Comparison of ENCODE assay signal across 16 cellular contexts in genomic region chr2:163604941-163605555, GRCh38.
DNase-seq lines count a peak whose midpoint lies in the region; ATAC-seq, FAIRE-seq and TF ChIP-seq lines count a peak whose summit lies in the region.
"Had no signal": no experiment of that assay in that cellular context is flagged by ENCODE, and none has a peak within 500 bp of the region (broad histone marks: within the 10 kb centered on the region; RNA-seq: fewer than 3 reads in every experiment).

No MANE protein-coding gene starts in this region.

- DNase-seq in M059J (ENCODE audit: low read depth) = peak; percentile 39
- DNase-seq in brain microvascular endothelial cell = peak; percentile 77
- no peak for DNase-seq in NCI-H2107 (lab: John Stamatoyannopoulos, UW)
- DNase-seq in GM19239 (ENCODE audit: insufficient read length, low spot score) = no peak
- DNase-seq: activated CD8-positive, alpha-beta memory T cell treated with anti-CD3 and anti-CD28 coated beads, Interleukin-2, amount 50 U/mL, for 48 hours; activated naive CD8-positive, alpha-beta T cell treated with anti-CD3 and anti-CD28 coated beads, Interleukin-2, amount 50 U/mL, for 24 hours; heart left ventricle; MV-4-11; NCI-H524 treated with DMSO at 0.1 percent for 48 hours; occipital lobe; SHP77 treated with DMSO at 0.1 percent for 48 hours; stimulated activated CD4-positive, alpha-beta T cell treated with anti-CD3 and anti-CD28 coated beads, Interleukin-12 subunit alpha, Interleukin-12 subunit beta, amount 100 ng/mL, for 4 hours had no signal

- no peak overlapping the region for H3K4me3 ChIP-seq in brain microvascular endothelial cell (ENCODE audit: low read depth, low read length)
- H3K4me3 ChIP-seq: heart left ventricle had no signal

- TF ChIP-seq CTCF in brain microvascular endothelial cell (IDR thresholded peaks at IDR 0.05; ENCODE audit: low read depth, low read length, missing control alignments) (no peak), nephron (IDR thresholded peaks at IDR 0.05; ENCODE audit: unreplicated experiment in 3 of 3) (no peak)

- no peak overlapping the region for H3K4me3 Mint-ChIP-seq in nephron
- H3K4me3 Mint-ChIP-seq: activated naive CD8-positive, alpha-beta T cell treated with anti-CD3 and anti-CD28 coated beads, Interleukin-2, amount 50 U/mL, for 24 hours had no signal

- peak overlapping the region; percentile 82 for H3K27ac ChIP-seq in brain microvascular endothelial cell
- H3K27ac ChIP-seq: heart left ventricle had no signal

- H3K27me3 Mint-ChIP-seq in nephron (ENCODE audit: low read depth) = no peaks in the 10 kb centered on the region
- H3K27me3 Mint-ChIP-seq: activated naive CD8-positive, alpha-beta T cell treated with anti-CD3 and anti-CD28 coated beads, Interleukin-2, amount 50 U/mL, for 24 hours had no signal

- peaks cover 16% of the 10 kb centered on the region for H3K4me1 Mint-ChIP-seq in nephron
- H3K4me1 Mint-ChIP-seq: activated naive CD8-positive, alpha-beta T cell treated with anti-CD3 and anti-CD28 coated beads, Interleukin-2, amount 50 U/mL, for 24 hours had no signal

- no peaks in the 10 kb centered on the region for H3K9me3 Mint-ChIP-seq in nephron

- in situ Hi-C loops in brain microvascular endothelial cell (cut with HindIII; ENCODE audit: low pct_ligation_motif_present, low sequenced_read_pairs) = no loop called here

- H3K36me3 Mint-ChIP-seq in nephron (ENCODE audit: low read depth) = peaks cover 23% of the 10 kb centered on the region

- FAIRE-seq in G401.6 (lab: Jason Lieb, UNC) = peak; percentile 30
- FAIRE-seq in GM19239 (lab: Jason Lieb, UNC) = no peak

- H3K27me3 ChIP-seq in brain microvascular endothelial cell (replicated peaks) = no peaks in the 10 kb centered on the region
- H3K27me3 ChIP-seq: heart left ventricle had no signal

- H3K36me3 ChIP-seq in brain microvascular endothelial cell (replicated peaks) = no peaks in the 10 kb centered on the region

- ATAC-seq in GM18861 (IDR thresholded peaks at IDR 0.05; ENCODE audit: unreplicated experiment) (no peak), HG03432 (IDR thresholded peaks at IDR 0.05; ENCODE audit: unreplicated experiment) (no peak)
- ATAC-seq: activated naive CD8-positive, alpha-beta T cell treated with anti-CD3 and anti-CD28 coated beads, Interleukin-2, amount 50 U/mL, for 24 hours; heart left ventricle had no signal

- H3K27ac Mint-ChIP-seq in nephron = peak overlapping the region in 2 of 3 experiments; percentile 11 to 31
- H3K27ac Mint-ChIP-seq: activated naive CD8-positive, alpha-beta T cell treated with anti-CD3 and anti-CD28 coated beads, Interleukin-2, amount 50 U/mL, for 24 hours had no signal

Comparison
In these comparisons a context has a peak if more than half of its experiments do, and no peak if none do; other contexts are left out.
1. DNase-seq: peak in M059J (single experiment) and brain microvascular endothelial cell (single experiment); none in NCI-H2107 (single experiment) and GM19239 (single experiment).